In the genomic region with DNA sequence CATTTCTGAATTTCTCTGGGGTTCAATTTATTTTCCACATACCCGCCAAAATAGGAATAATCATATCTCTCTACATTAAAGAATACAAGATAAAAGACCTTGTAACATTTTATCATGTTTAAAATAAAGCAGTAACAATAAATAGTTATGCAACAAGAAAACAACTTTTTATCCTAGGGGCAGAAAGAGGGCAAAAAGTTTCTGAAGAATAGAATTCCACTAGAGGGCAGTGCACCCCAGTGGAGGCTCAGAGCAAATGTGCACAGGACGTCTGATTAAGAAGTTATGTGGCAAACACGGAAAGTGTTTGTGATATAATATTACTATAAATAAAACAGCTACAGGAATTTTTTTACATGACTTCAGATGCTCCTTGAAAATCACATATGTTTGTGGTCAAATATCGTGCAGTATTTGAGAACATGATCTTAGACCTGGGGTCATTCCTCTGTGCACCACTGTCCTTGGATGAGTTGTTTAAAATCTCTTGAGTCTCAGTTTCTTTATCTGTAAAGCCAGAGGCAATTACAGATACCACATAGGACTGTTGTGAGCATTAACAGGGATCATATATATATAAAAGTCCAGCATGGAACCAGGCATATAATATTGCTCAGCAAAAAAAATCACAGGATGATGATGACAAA, we compare ENCODE assay signal across 8 cellular contexts. TPM values are rescaled to one million over a fixed set of nuclear protein-coding genes. Genes with fewer than 3 reads are reported as not detected.
DNase-seq lines count a peak whose midpoint lies in the region; ATAC-seq and TF ChIP-seq lines count a peak whose summit lies in the region.

No MANE protein-coding gene starts in this region.

- in situ Hi-C loops in mammary epithelial cell (cut with MboI; ENCODE audit: low sequenced_read_pairs in 2 of 2) = loop anchor here (5.0 kb wide), 1 partner anchor 132 kb away; a partner anchor contains a TSS

- H3K36me3 ChIP-seq in mammary epithelial cell (ENCODE audit: insufficient read depth, low read length) = no peaks in the 10 kb centered on the region
- no peaks in the 10 kb centered on the region for H3K36me3 ChIP-seq in kidney epithelial cell (ENCODE audit: control insufficient read depth, insufficient read depth, low read length)

- H3K27me3 ChIP-seq in mammary epithelial cell (ENCODE audit: insufficient read depth, low read length) (no peaks in the 10 kb centered on the region), kidney epithelial cell (ENCODE audit: control insufficient read depth, insufficient read depth, low read length) (no peaks in the 10 kb centered on the region)

- peak overlapping the region; percentile 60 for H3K4me2 ChIP-seq in mammary epithelial cell (ENCODE audit: insufficient read depth, low read depth, low read length)

- dilution Hi-C loops in mammary epithelial cell (cut with HindIII; ENCODE audit: low sequenced_read_pairs) = loop anchor here (25.0 kb wide), 1 partner anchor 252 kb away; no protein-coding TSS in a partner anchor

- H4K20me1 ChIP-seq in mammary epithelial cell (ENCODE audit: insufficient read depth, low read length) = no peaks in the 10 kb centered on the region

- H2AFZ ChIP-seq in mammary epithelial cell (ENCODE audit: low read depth, low read length) = no peak overlapping the region

- intact Hi-C loops in Right ventricle myocardium inferior (cut with DNase I) = loop anchor here (1.0 kb wide), 1 partner anchor 133 kb away; no protein-coding TSS in a partner anchor
- intact Hi-C loops in cardiac septum (cut with DNase I) = loop anchor here (1.0 kb wide), 1 partner anchor 133 kb away; no protein-coding TSS in a partner anchor
- intact Hi-C loops in mammary epithelial cell (cut with micrococcal nuclease) = loop anchor here (1.0 to 10.0 kb wide), 6 partner anchors 57 to 1265 kb away; a partner anchor contains a TSS

- CTCF ChIA-PET in mammary epithelial cell (lab: Charles Lee; ENCODE audit: low non-redundant PET) = interaction anchor here (0.5 to 1.7 kb wide), 5 partner anchors 31 to 210 kb away, joined by 4 to 15 read pairs (median 4); a partner anchor contains a TSS

- no peaks in the 10 kb centered on the region for H3K79me2 ChIP-seq in mammary epithelial cell (ENCODE audit: insufficient read depth, low read length)

- H3K27ac ChIP-seq in mammary epithelial cell (ENCODE audit: insufficient read depth, low read depth, low read length) = peak overlapping the region; percentile 9

- H3K4me3 ChIP-seq in mammary epithelial cell (replicated peaks in 1 of 3; ENCODE audit: insufficient read depth in 1 of 3, low read depth in 2 of 3, low read length in 3 of 3) = peak overlapping the region in 1 of 3 experiments; percentile 23
- H3K4me3 ChIP-seq in kidney epithelial cell (ENCODE audit: low read depth, low read length) = no peak overlapping the region

- peak; percentile 75 to 83 for TF ChIP-seq CTCF in mammary epithelial cell (conservative IDR thresholded peaks at IDR 0.05 in 1 of 2, IDR thresholded peaks at IDR 0.05 in 1 of 2; ENCODE audit: extremely low read depth in 1 of 2, insufficient read depth in 1 of 2, low read depth in 1 of 2, low read length in 2 of 2)
- TF ChIP-seq CTCF in kidney epithelial cell (IDR thresholded peaks at IDR 0.05; ENCODE audit: insufficient read depth, low read length, poor library complexity, severe bottlenecking) = peak; percentile 82

- peaks cover 16% of the 10 kb centered on the region for H3K4me1 ChIP-seq in mammary epithelial cell (ENCODE audit: insufficient read depth, low read length)

- H3K9me3 ChIP-seq in mammary epithelial cell (replicated peaks; ENCODE audit: insufficient read depth, low read length) = no peaks in the 10 kb centered on the region

- ATAC-seq in Right ventricle myocardium inferior = peak; percentile 75
- ATAC-seq in HG02798 (IDR thresholded peaks at IDR 0.05; ENCODE audit: poor library complexity, unreplicated experiment) = peak; percentile 75

- DNase-seq in Right ventricle myocardium inferior (ENCODE audit: missing footprints) (no peak), cardiac septum (ENCODE audit: low spot score) (no peak), NCI-H2107 (lab: John Stamatoyannopoulos, UW) (peak; percentile 83), T1000 (lab: John Stamatoyannopoulos, UW) (peak; percentile 3), mammary epithelial cell (peak; percentile 62), kidney epithelial cell (ENCODE audit: low read depth) (no peak)
- DNase-seq in stimulated activated CD8-positive, alpha-beta memory T cell treated with anti-CD3 and anti-CD28 coated beads, Interleukin-4, amount 100 ng/mL, for 24 hours (ENCODE audit: low read depth) = peak; percentile 17

- H3K9ac ChIP-seq in mammary epithelial cell (ENCODE audit: insufficient read depth, low read length) = no peak overlapping the region

- 0% methylated on average over 4 of the region's 4 CpGs for WGBS in mammary epithelial cell (ENCODE audit: low coverage, missing lambda C conversion rate)

- no TSS peak for BruUV-seq in mammary epithelial cell (replicated peaks; lab: Mats Ljungman, UMichigan)

RNA-seq across cellular contexts. Expression of a gene that starts 13.2 kb away (rescaled TPM):
- total RNA-seq in Right ventricle myocardium inferior (11.4 TPM), cardiac septum (13.4 TPM), mammary epithelial cell (10 to 100 TPM; 19.1 to 31.5 TPM), kidney epithelial cell (31.5 and 32.9 TPM in 2 replicates)
- polyA plus RNA-seq in mammary epithelial cell = 53.7 TPM
- 79.1 TPM for polyA minus RNA-seq in mammary epithelial cell

Comparison
In these comparisons a context has a peak if more than half of its experiments do, and no peak if none do; other contexts are left out.
1. DNase-seq: peak in NCI-H2107 (single experiment), T1000 (single experiment), mammary epithelial cell (single experiment) and stimulated activated CD8-positive, alpha-beta memory T cell treated with anti-CD3 and anti-CD28 coated beads, Interleukin-4, amount 100 ng/mL, for 24 hours (single experiment); none in Right ventricle myocardium inferior (single experiment), cardiac septum (single experiment) and kidney epithelial cell (single experiment).